10 cellular contexts compared by ENCODE assay signal in genomic region chr10:101123085-101123814, GRCh38. TPM values are rescaled to one million over a fixed set of nuclear protein-coding genes. Genes with fewer than 3 reads are reported as not detected.
DNase-seq lines count a peak whose midpoint lies in the region; ATAC-seq and TF ChIP-seq lines count a peak whose summit lies in the region.
"Had no signal": no experiment of that assay in that cellular context is flagged by ENCODE, and none has a peak within 500 bp of the region (broad histone marks: within the 10 kb centered on the region; RNA-seq: fewer than 3 reads in every experiment).

No MANE protein-coding gene starts in this region.

- H3K27me3 ChIP-seq in heart right ventricle, result peaks cover 40 to 100% (median 99%) of the 10 kb centered on the region in 7 donors
- H3K27me3 ChIP-seq in vagina, result peaks cover 20% of the 10 kb centered on the region

- WGBS in heart right ventricle, 2 donors, result 2 to 3% methylated on average over 58 of the region's 58 CpGs

- H3K27ac Mint-ChIP-seq in activated naive CD8-positive, alpha-beta T cell treated with anti-CD3 and anti-CD28 coated beads, Interleukin-2, amount 50 U/mL, for 24 hours, result no peak overlapping the region
- no peak overlapping the region for H3K27ac Mint-ChIP-seq in memory B cell
- H3K27ac Mint-ChIP-seq: activated naive CD8-positive, alpha-beta T cell treated with anti-CD3 and anti-CD28 coated beads, Interleukin-2, amount 10 ng/mL, durations not matched to agents 7 days and 5 days; T-helper 1 cell treated with Interleukin-12 subunit alpha and Interleukin-12 subunit beta and Interleukin-4 antibody, amounts not matched to agents 30 μg/mL and 1 μg/mL, for 36 hours had no signal

- H3K4me3 ChIP-seq in heart right ventricle (peak overlapping the region in 8 of 10 donors; percentile 3 to 48 (median 32)), vagina (peak overlapping the region; percentile 2 to 27)

- no peaks in the 10 kb centered on the region for H3K9me3 ChIP-seq in heart right ventricle
- no peaks in the 10 kb centered on the region for H3K9me3 ChIP-seq in vagina

- H3K27ac ChIP-seq in heart right ventricle, result no peak overlapping the region
- H3K27ac ChIP-seq in vagina, result no peak overlapping the region

- H3K4me3 Mint-ChIP-seq in activated naive CD8-positive, alpha-beta T cell treated with anti-CD3 and anti-CD28 coated beads, Interleukin-2, amount 50 U/mL, for 24 hours, result peak overlapping the region; percentile 30
- peak overlapping the region; percentile 18 for H3K4me3 Mint-ChIP-seq in memory B cell

- intact Hi-C loops in heart right ventricle (cut with DNase I), result no loop called here
- intact Hi-C loops in Right ventricle myocardium superior (cut with DNase I), result no loop called here
- intact Hi-C loops in vagina (cut with DNase I), result no loop called here
- intact Hi-C loops in sciatic nerve (cut with DNase I), result no loop called here

- TF ChIP-seq CTCF in heart right ventricle (IDR thresholded peaks at IDR 0.05) (no peak), vagina (IDR thresholded peaks at IDR 0.05) (no peak)

- peaks cover 70% of the 10 kb centered on the region for H3K27me3 Mint-ChIP-seq in activated naive CD8-positive, alpha-beta T cell treated with anti-CD3 and anti-CD28 coated beads, Interleukin-2, amount 50 U/mL, for 24 hours
- peaks cover 28% of the 10 kb centered on the region for H3K27me3 Mint-ChIP-seq in memory B cell

- H3K36me3 Mint-ChIP-seq in activated naive CD8-positive, alpha-beta T cell treated with anti-CD3 and anti-CD28 coated beads, Interleukin-2, amount 50 U/mL, for 24 hours (ENCODE audit: low read depth), result no peaks in the 10 kb centered on the region
- no peaks in the 10 kb centered on the region for H3K36me3 Mint-ChIP-seq in memory B cell
- H3K36me3 Mint-ChIP-seq: activated naive CD8-positive, alpha-beta T cell treated with anti-CD3 and anti-CD28 coated beads, Interleukin-2, amount 10 ng/mL, durations not matched to agents 7 days and 5 days had no signal

- DNase-seq in heart right ventricle, result no peak
- DNase-seq in Right ventricle myocardium superior, result no peak
- no peak for DNase-seq in activated naive CD8-positive, alpha-beta T cell treated with anti-CD3 and anti-CD28 coated beads, Interleukin-2, amount 50 U/mL, for 24 hours
- peak in 1 of 2 donors; percentile 20 for DNase-seq in memory B cell (ENCODE audit: low spot score in 2 of 2)
- DNase-seq in vagina (ENCODE audit: extremely low spot score in 2 of 2), result no peak
- DNase-seq in sciatic nerve (ENCODE audit: low spot score), result no peak
- DNase-seq in NCI-H187 treated with DMSO at 0.1 percent for 48 hours (lab: John Stamatoyannopoulos, UW), result no peak
- DNase-seq: activated naive CD8-positive, alpha-beta T cell treated with anti-CD3 and anti-CD28 coated beads, Interleukin-2, amount 10 ng/mL, durations not matched to agents 7 days and 5 days had no signal

- H3K4me1 ChIP-seq in heart right ventricle (peaks cover 6 to 27% (median 22%) of the 10 kb centered on the region in 9 donors), vagina (peaks cover 18% of the 10 kb centered on the region)

- H3K36me3 ChIP-seq in heart right ventricle, result no peaks in the 10 kb centered on the region
- no peaks in the 10 kb centered on the region for H3K36me3 ChIP-seq in vagina

- no peak for TF ChIP-seq POLR2A in vagina (IDR thresholded peaks at IDR 0.05)

- ATAC-seq in heart right ventricle (peak in 3 of 8 donors; percentile 14 to 37 (median 18)), Right ventricle myocardium superior (ENCODE audit: poor library complexity) (no peak), memory B cell (ENCODE audit: low read depth) (no peak), HG03342 (IDR thresholded peaks at IDR 0.05; ENCODE audit: unreplicated experiment) (no peak), sciatic nerve (no peak)
- no peak for ATAC-seq in activated naive CD8-positive, alpha-beta T cell treated with anti-CD3 and anti-CD28 coated beads, Interleukin-2, amount 50 U/mL, for 24 hours

- peaks cover 24% of the 10 kb centered on the region for H3K4me1 Mint-ChIP-seq in activated naive CD8-positive, alpha-beta T cell treated with anti-CD3 and anti-CD28 coated beads, Interleukin-2, amount 50 U/mL, for 24 hours
- peaks cover 12% of the 10 kb centered on the region for H3K4me1 Mint-ChIP-seq in memory B cell

- no peaks in the 10 kb centered on the region for H3K9me3 Mint-ChIP-seq in activated naive CD8-positive, alpha-beta T cell treated with anti-CD3 and anti-CD28 coated beads, Interleukin-2, amount 50 U/mL, for 24 hours
- no peaks in the 10 kb centered on the region for H3K9me3 Mint-ChIP-seq in memory B cell
- H3K9me3 Mint-ChIP-seq: activated naive CD8-positive, alpha-beta T cell treated with anti-CD3 and anti-CD28 coated beads, Interleukin-2, amount 10 ng/mL, durations not matched to agents 7 days and 5 days; T-helper 1 cell treated with Interleukin-12 subunit alpha and Interleukin-12 subunit beta and Interleukin-4 antibody, amounts not matched to agents 30 μg/mL and 1 μg/mL, for 36 hours had no signal

RNA-seq across cellular contexts. Expression of gene TLX1, which starts 7.8 kb away (rescaled TPM):
- total RNA-seq in heart right ventricle (under 1 TPM in 2 of 10 donors, not detected in 8; 0.27 to 0.74 TPM), Right ventricle myocardium superior (not detected), vagina (not detected), sciatic nerve (not detected)
- under 1 TPM in 1 of 2 donors, not detected in 1; 0.03 TPM for polyA plus RNA-seq in heart right ventricle
- total RNA-seq: activated naive CD8-positive, alpha-beta T cell treated with anti-CD3 and anti-CD28 coated beads, Interleukin-2, amount 10 ng/mL, durations not matched to agents 7 days and 5 days had no signal
